In genomic region chr7:108246227-108246837, GRCh38 we compare ENCODE assay signal across 1 cellular context.
TF ChIP-seq lines count a peak whose summit lies in the region.

No MANE protein-coding gene starts in this region.

TF ChIP-seq in K562, 482 proteins besides CTCF, POLR2A, EP300 and RAD21 (continued from another document and continues in another):
- TF ChIP-seq HES1 (IDR thresholded peaks at IDR 0.05; ENCODE audit: low read depth) = 0 out of 2 replicates have a peak, but pooled peaks have one; percentile 54
- peak; percentile 15; the same call in 1 of the 2 replicates for TF ChIP-seq ZFPM2 (CRISPR knock-in tag; IDR thresholded peaks at IDR 0.05)
- TF ChIP-seq TRIM28 (IDR thresholded peaks at IDR 0.05) = peak; percentile 87
- TF ChIP-seq NFIC (IDR thresholded peaks at IDR 0.05) = peak; percentile 83
- TF ChIP-seq TAL1 (IDR thresholded peaks at IDR 0.05) = peak; percentile 57; the same call in 1 of the 2 replicates
- TF ChIP-seq, protein P1, sequence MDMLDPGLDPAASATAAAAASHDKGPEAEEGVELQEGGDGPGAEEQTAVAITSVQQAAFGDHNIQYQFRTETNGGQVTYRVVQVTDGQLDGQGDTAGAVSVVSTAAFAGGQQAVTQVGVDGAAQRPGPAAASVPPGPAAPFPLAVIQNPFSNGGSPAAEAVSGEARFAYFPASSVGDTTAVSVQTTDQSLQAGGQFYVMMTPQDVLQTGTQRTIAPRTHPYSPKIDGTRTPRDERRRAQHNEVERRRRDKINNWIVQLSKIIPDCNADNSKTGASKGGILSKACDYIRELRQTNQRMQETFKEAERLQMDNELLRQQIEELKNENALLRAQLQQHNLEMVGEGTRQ (CRISPR knock-in tag; IDR thresholded peaks at IDR 0.05) = no peak
- peak; percentile 82 for TF ChIP-seq EP400 (IDR thresholded peaks at IDR 0.05)
- TF ChIP-seq MBD2 (IDR thresholded peaks at IDR 0.05; ENCODE audit: borderline replicate concordance, low read depth) = peak; percentile 50; the same call in 1 of the 2 replicates
- peak; percentile 36; the same call in 1 of the 2 replicates for TF ChIP-seq GABPB1 (CRISPR knock-in tag; IDR thresholded peaks at IDR 0.05)
- TF ChIP-seq MYC (IDR thresholded peaks at IDR 0.05; ENCODE audit: low read depth, low read length) = peak; percentile 56
- TF ChIP-seq MYC (CRISPR knock-in tag; IDR thresholded peaks at IDR 0.05; ENCODE audit: borderline replicate concordance, low read depth) = no peak
- TF ChIP-seq BCOR (IDR thresholded peaks at IDR 0.05) = peak; percentile 86
- no peak for TF ChIP-seq ZC3H11A (IDR thresholded peaks at IDR 0.05; ENCODE audit: low read depth, low read length)
- TF ChIP-seq KDM5B (IDR thresholded peaks at IDR 0.05; ENCODE audit: insufficient replicate concordance, low read depth, low read length) = no peak
- peak; percentile 95 to 96 for TF ChIP-seq TRIM24 (IDR thresholded peaks at IDR 0.05)
- peak; percentile 69 for TF ChIP-seq ELF1 (tag; IDR thresholded peaks at IDR 0.05)
- TF ChIP-seq ZNF134 (CRISPR knock-in tag; conservative IDR thresholded peaks at IDR 0.05) = no peak
- no peak for TF ChIP-seq TGIF2 (CRISPR knock-in tag; IDR thresholded peaks at IDR 0.05)
- TF ChIP-seq MTA3 (IDR thresholded peaks at IDR 0.05; ENCODE audit: borderline replicate concordance) = peak; percentile 95
- peak; percentile 21; the same call in 1 of the 2 replicates for TF ChIP-seq PHF21A (IDR thresholded peaks at IDR 0.05; ENCODE audit: borderline replicate concordance, low read depth)
- peak; percentile 63 for TF ChIP-seq MECOM (CRISPR knock-in tag; IDR thresholded peaks at IDR 0.05)
- TF ChIP-seq SMC3 (conservative IDR thresholded peaks at IDR 0.05; ENCODE audit: insufficient read depth, low read depth, low read length) = peak; percentile 44; the same call in 1 of the 2 replicates
- 0 out of 2 replicates have a peak, but pooled peaks have one; percentile 67 for TF ChIP-seq ETV5 (CRISPR knock-in tag; IDR thresholded peaks at IDR 0.05; ENCODE audit: low read depth)
- TF ChIP-seq TCF3 (CRISPR knock-in tag; IDR thresholded peaks at IDR 0.05) = peak; percentile 53
- TF ChIP-seq ELF4 (CRISPR knock-in tag; IDR thresholded peaks at IDR 0.05) = peak; percentile 96
- peak; percentile 65 for TF ChIP-seq CREB3 (tag; conservative IDR thresholded peaks at IDR 0.05; ENCODE audit: low read depth)
- TF ChIP-seq DPF2 (IDR thresholded peaks at IDR 0.05) = peak; percentile 100
- TF ChIP-seq ID3 (CRISPR knock-in tag; IDR thresholded peaks at IDR 0.05) = no peak
- peak; percentile 94 for TF ChIP-seq ID3 (tag; IDR thresholded peaks at IDR 0.05)
- TF ChIP-seq MAX (CRISPR knock-in tag; IDR thresholded peaks at IDR 0.05) = peak; percentile 55; the same call in 1 of the 2 replicates
- peak; percentile 79; the same call in 1 of the 2 replicates for TF ChIP-seq SMAD3 (CRISPR knock-in tag; conservative IDR thresholded peaks at IDR 0.05)
- TF ChIP-seq PHF8 (IDR thresholded peaks at IDR 0.05; ENCODE audit: borderline replicate concordance, low read length) = peak; percentile 25; the same call in 1 of the 2 replicates
- 0 out of 2 replicates have a peak, but pooled peaks have one; percentile 78 for TF ChIP-seq SREBF2 (CRISPR knock-in tag; IDR thresholded peaks at IDR 0.05)
- peak; percentile 98 for TF ChIP-seq LEF1 (IDR thresholded peaks at IDR 0.05)
- TF ChIP-seq, protein P2, sequence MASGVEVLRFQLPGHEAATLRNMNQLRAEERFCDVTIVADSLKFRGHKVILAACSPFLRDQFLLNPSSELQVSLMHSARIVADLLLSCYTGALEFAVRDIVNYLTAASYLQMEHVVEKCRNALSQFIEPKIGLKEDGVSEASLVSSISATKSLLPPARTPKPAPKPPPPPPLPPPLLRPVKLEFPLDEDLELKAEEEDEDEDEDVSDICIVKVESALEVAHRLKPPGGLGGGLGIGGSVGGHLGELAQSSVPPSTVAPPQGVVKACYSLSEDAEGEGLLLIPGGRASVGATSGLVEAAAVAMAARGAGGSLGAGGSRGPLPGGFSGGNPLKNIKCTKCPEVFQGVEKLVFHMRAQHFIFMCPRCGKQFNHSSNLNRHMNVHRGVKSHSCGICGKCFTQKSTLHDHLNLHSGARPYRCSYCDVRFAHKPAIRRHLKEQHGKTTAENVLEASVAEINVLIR (CRISPR knock-in tag; IDR thresholded peaks at IDR 0.05) = no peak
- TF ChIP-seq PHTF2 (CRISPR knock-in tag; IDR thresholded peaks at IDR 0.05) = no peak
- TF ChIP-seq ZNF263 (CRISPR knock-in tag; IDR thresholded peaks at IDR 0.05; ENCODE audit: borderline replicate concordance) = no peak
- TF ChIP-seq, protein P3, sequence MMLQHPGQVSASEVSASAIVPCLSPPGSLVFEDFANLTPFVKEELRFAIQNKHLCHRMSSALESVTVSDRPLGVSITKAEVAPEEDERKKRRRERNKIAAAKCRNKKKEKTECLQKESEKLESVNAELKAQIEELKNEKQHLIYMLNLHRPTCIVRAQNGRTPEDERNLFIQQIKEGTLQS (IDR thresholded peaks at IDR 0.05) = peak; percentile 97
- TF ChIP-seq, protein P3 (CRISPR knock-in tag; conservative IDR thresholded peaks at IDR 0.05) = peak; percentile 95
- no peak for TF ChIP-seq ZNF766 (CRISPR knock-in tag; conservative IDR thresholded peaks at IDR 0.05)
- TF ChIP-seq HDAC3 (IDR thresholded peaks at IDR 0.05; ENCODE audit: borderline replicate concordance, partially characterized antibody) = peak; percentile 67
- TF ChIP-seq, protein P4, sequence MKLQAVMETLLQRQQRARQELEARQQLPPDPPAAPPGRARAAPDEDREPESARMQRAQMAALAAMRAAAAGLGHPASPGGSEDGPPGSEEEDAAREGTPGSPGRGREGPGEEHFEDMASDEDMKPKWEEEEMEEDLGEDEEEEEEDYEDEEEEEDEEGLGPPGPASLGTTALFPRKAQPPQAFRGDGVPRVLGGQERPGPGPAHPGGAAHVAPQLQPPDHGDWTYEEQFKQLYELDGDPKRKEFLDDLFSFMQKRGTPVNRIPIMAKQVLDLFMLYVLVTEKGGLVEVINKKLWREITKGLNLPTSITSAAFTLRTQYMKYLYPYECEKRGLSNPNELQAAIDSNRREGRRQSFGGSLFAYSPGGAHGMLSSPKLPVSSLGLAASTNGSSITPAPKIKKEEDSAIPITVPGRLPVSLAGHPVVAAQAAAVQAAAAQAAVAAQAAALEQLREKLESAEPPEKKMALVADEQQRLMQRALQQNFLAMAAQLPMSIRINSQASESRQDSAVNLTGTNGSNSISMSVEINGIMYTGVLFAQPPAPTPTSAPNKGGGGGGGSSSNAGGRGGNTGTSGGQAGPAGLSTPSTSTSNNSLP (IDR thresholded peaks at IDR 0.05; ENCODE audit: borderline replicate concordance, low read depth, low read length) = peak; percentile 38; the same call in 1 of the 2 replicates
- TF ChIP-seq ZBTB9 (CRISPR knock-in tag; IDR thresholded peaks at IDR 0.05) = peak; percentile 63; the same call in 1 of the 2 replicates
- TF ChIP-seq FOXA3 (CRISPR knock-in tag; conservative IDR thresholded peaks at IDR 0.05 in 1 of 2, IDR thresholded peaks at IDR 0.05 in 1 of 2) = 0 out of 4 replicates have a peak, but pooled peaks of 1 of the 2 experiments have one; percentile 30
- TF ChIP-seq NKRF (IDR thresholded peaks at IDR 0.05; ENCODE audit: borderline replicate concordance) = 0 out of 2 replicates have a peak, but pooled peaks have one; percentile 39
- TF ChIP-seq, protein P5, sequence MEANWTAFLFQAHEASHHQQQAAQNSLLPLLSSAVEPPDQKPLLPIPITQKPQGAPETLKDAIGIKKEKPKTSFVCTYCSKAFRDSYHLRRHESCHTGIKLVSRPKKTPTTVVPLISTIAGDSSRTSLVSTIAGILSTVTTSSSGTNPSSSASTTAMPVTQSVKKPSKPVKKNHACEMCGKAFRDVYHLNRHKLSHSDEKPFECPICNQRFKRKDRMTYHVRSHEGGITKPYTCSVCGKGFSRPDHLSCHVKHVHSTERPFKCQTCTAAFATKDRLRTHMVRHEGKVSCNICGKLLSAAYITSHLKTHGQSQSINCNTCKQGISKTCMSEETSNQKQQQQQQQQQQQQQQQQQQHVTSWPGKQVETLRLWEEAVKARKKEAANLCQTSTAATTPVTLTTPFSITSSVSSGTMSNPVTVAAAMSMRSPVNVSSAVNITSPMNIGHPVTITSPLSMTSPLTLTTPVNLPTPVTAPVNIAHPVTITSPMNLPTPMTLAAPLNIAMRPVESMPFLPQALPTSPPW (CRISPR knock-in tag; IDR thresholded peaks at IDR 0.05) = peak; percentile 48; the same call in 1 of the 2 replicates
- TF ChIP-seq, protein P6, sequence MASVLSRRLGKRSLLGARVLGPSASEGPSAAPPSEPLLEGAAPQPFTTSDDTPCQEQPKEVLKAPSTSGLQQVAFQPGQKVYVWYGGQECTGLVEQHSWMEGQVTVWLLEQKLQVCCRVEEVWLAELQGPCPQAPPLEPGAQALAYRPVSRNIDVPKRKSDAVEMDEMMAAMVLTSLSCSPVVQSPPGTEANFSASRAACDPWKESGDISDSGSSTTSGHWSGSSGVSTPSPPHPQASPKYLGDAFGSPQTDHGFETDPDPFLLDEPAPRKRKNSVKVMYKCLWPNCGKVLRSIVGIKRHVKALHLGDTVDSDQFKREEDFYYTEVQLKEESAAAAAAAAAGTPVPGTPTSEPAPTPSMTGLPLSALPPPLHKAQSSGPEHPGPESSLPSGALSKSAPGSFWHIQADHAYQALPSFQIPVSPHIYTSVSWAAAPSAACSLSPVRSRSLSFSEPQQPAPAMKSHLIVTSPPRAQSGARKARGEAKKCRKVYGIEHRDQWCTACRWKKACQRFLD (CRISPR knock-in tag; IDR thresholded peaks at IDR 0.05) = peak; percentile 66; the same call in 1 of the 2 replicates
- peak; percentile 52; the same call in 1 of the 2 replicates for TF ChIP-seq TFAP4 (CRISPR knock-in tag; IDR thresholded peaks at IDR 0.05; ENCODE audit: borderline replicate concordance)
- TF ChIP-seq DEAF1 (CRISPR knock-in tag; IDR thresholded peaks at IDR 0.05) = peak; percentile 29; the same call in 1 of the 2 replicates
- TF ChIP-seq ZNF197 (CRISPR knock-in tag; IDR thresholded peaks at IDR 0.05; ENCODE audit: low read depth) = 0 out of 2 replicates have a peak, but pooled peaks have one; percentile 16
